1 cellular context compared by ENCODE assay signal in genomic region chr17:71446635-71447034, GRCh38.
TF ChIP-seq lines count a peak whose summit lies in the region.

No MANE protein-coding gene starts in this region.

TF ChIP-seq in HCT116, 20 proteins besides CTCF, POLR2A, EP300 and RAD21 (continued from another document):
- TF ChIP-seq ZBTB33 (IDR thresholded peaks at IDR 0.05; ENCODE audit: extremely low read depth, insufficient replicate concordance, low read length) = no peak
- TF ChIP-seq SIN3A (IDR thresholded peaks at IDR 0.05; ENCODE audit: low read depth) = no peak
TF ChIP-seq in HCT116: peak in this region for 0.
